ENCODE assay signal across 18 cellular contexts in genomic region chr11:2880646-2881045, GRCh38. TPM values are rescaled to one million over a fixed set of nuclear protein-coding genes. Genes with fewer than 3 reads are reported as not detected.
DNase-seq lines count a peak whose midpoint lies in the region; ATAC-seq and TF ChIP-seq lines count a peak whose summit lies in the region.
"Had no signal": no experiment of that assay in that cellular context is flagged by ENCODE, and none has a peak within 500 bp of the region (broad histone marks: within the 10 kb centered on the region; RNA-seq: fewer than 3 reads in every experiment).

No MANE protein-coding gene starts in this region.

- H3K4me1 Mint-ChIP-seq in activated naive CD4-positive, alpha-beta T cell treated with anti-CD3 and anti-CD28 coated beads, Interleukin-2, amount 10 ng/mL, durations not matched to agents 7 days and 5 days = peaks cover 4% of the 10 kb centered on the region

- no peak overlapping the region for H2BK120ac ChIP-seq in neuronal stem cell (ENCODE audit: low read depth, low read length)

- H3K36me3 ChIP-seq in hepatocyte (replicated peaks; ENCODE audit: insufficient read depth, low read depth) = peaks cover 3% of the 10 kb centered on the region
- peaks cover 0 to 7% of the 10 kb centered on the region in 2 donors for H3K36me3 ChIP-seq in neuronal stem cell (replicated peaks in 1 of 2; ENCODE audit: control insufficient read depth in 2 of 2, insufficient read depth in 2 of 2, low read length in 2 of 2)
- H3K36me3 ChIP-seq: HAP-1 had no signal

- H3K36me3 Mint-ChIP-seq in activated naive CD4-positive, alpha-beta T cell treated with anti-CD3 and anti-CD28 coated beads, Interleukin-2, amount 10 ng/mL, durations not matched to agents 7 days and 5 days = no peaks in the 10 kb centered on the region
- H3K36me3 Mint-ChIP-seq: CD8-positive, alpha-beta T cell had no signal

- no peak for TF ChIP-seq CTCF in hepatocyte (IDR thresholded peaks at IDR 0.05; ENCODE audit: poor library complexity)

- peaks cover 25% of the 10 kb centered on the region for H4K20me1 ChIP-seq in hepatocyte (ENCODE audit: insufficient read depth, poor library complexity, severe bottlenecking)

- peak overlapping the region; percentile 68 for H3K23ac ChIP-seq in neuronal stem cell (ENCODE audit: low read depth, low read length, poor library complexity)

- H3K4me3 ChIP-seq in hepatocyte = no peak overlapping the region
- no peak overlapping the region for H3K4me3 ChIP-seq in neuronal stem cell (ENCODE audit: low read length in 2 of 2)
- H3K4me3 ChIP-seq: A549; BLaER1 treated with 17β-estradiol and CSF1 and Interleukin-3, amounts not matched to agents 10 nM and 100 nM; GM12878; HAP-1 had no signal

- no peak overlapping the region for H3K4me3 Mint-ChIP-seq in activated naive CD4-positive, alpha-beta T cell treated with anti-CD3 and anti-CD28 coated beads, Interleukin-2, amount 10 ng/mL, durations not matched to agents 7 days and 5 days
- H3K4me3 Mint-ChIP-seq: CD8-positive, alpha-beta T cell had no signal

- H2BK5ac ChIP-seq in neuronal stem cell (ENCODE audit: low read length) = no peak overlapping the region

- intact Hi-C loops in head of caudate nucleus (cut with DNase I) = loop anchor here (10.0 kb wide), 1 partner anchor 176 kb away; no protein-coding TSS in a partner anchor

- H3K9me3 Mint-ChIP-seq in activated naive CD4-positive, alpha-beta T cell treated with anti-CD3 and anti-CD28 coated beads, Interleukin-2, amount 10 ng/mL, durations not matched to agents 7 days and 5 days = no peaks in the 10 kb centered on the region
- H3K9me3 Mint-ChIP-seq: CD8-positive, alpha-beta T cell had no signal

- H2AFZ ChIP-seq in hepatocyte (no peak overlapping the region), neuronal stem cell (ENCODE audit: low read length) (no peak overlapping the region)

- H3K9me3 ChIP-seq in hepatocyte (ENCODE audit: low read depth) (no peaks in the 10 kb centered on the region), neuronal stem cell (replicated peaks in 1 of 2; ENCODE audit: control insufficient read depth in 2 of 2, insufficient read depth in 1 of 2, low read depth in 1 of 2, low read length in 2 of 2) (peaks cover 0 to 5% of the 10 kb centered on the region in 2 donors)
- H3K9me3 ChIP-seq: A549, HAP-1 had no signal

- no peaks in the 10 kb centered on the region for H3K27me3 ChIP-seq in hepatocyte
- peaks cover 0 to 45% (median 2%) of the 10 kb centered on the region in 3 experiments for H3K27me3 ChIP-seq in neuronal stem cell (ENCODE audit: control insufficient read depth in 3 of 3, insufficient read depth in 3 of 3, low read depth in 1 of 3, low read length in 3 of 3)

- H2BK15ac ChIP-seq in neuronal stem cell (ENCODE audit: low read length) = peak overlapping the region; percentile 87

- H3K4me1 ChIP-seq in hepatocyte (ENCODE audit: insufficient read depth) = peaks cover 15% of the 10 kb centered on the region
- H3K4me1 ChIP-seq in neuronal stem cell (ENCODE audit: control insufficient read depth in 2 of 2, insufficient read depth in 1 of 2, low read depth in 1 of 2, low read length in 2 of 2) = peaks cover 9 to 10% of the 10 kb centered on the region in 2 donors

- no peaks in the 10 kb centered on the region for H3K9me2 ChIP-seq in hepatocyte (replicated peaks; ENCODE audit: insufficient read depth)

- peaks cover 7% of the 10 kb centered on the region for H3K79me1 ChIP-seq in neuronal stem cell (ENCODE audit: low read depth, low read length)

- no peak overlapping the region for H3K4me2 ChIP-seq in hepatocyte
- no peak overlapping the region for H3K4me2 ChIP-seq in neuronal stem cell (ENCODE audit: insufficient read depth, low read length, poor library complexity, severe bottlenecking)
- H3K4me2 ChIP-seq: A549 had no signal

- H4K8ac ChIP-seq in neuronal stem cell (ENCODE audit: low read depth, low read length) = no peak overlapping the region

- H3K14ac ChIP-seq in neuronal stem cell (ENCODE audit: low read length) = no peak overlapping the region

- H3K27ac Mint-ChIP-seq in activated naive CD4-positive, alpha-beta T cell treated with anti-CD3 and anti-CD28 coated beads, Interleukin-2, amount 10 ng/mL, durations not matched to agents 7 days and 5 days = peak overlapping the region; percentile 21
- H3K27ac Mint-ChIP-seq: CD8-positive, alpha-beta T cell had no signal

- no peak for DNase-seq in activated naive CD4-positive, alpha-beta T cell treated with anti-CD3 and anti-CD28 coated beads, Interleukin-2, amount 10 ng/mL, durations not matched to agents 7 days and 5 days
- DNase-seq in activated naive CD4-positive, alpha-beta T cell treated with Interleukin-2 at 50 U/mL for 16 hours = no peak
- DNase-seq in hepatocyte (ENCODE audit: low spot score) (no peak), neuronal stem cell (ENCODE audit: low spot score) (no peak), iPS-NIHi11 (ENCODE audit: low spot score) (no peak), head of caudate nucleus (no peak)
- DNase-seq: Calu3; CD8-positive, alpha-beta T cell; DMS 273 treated with DMSO at 0.1 percent for 48 hours; DMS53; DND-41; EL had no signal

- no peak overlapping the region for H2AK5ac ChIP-seq in neuronal stem cell (ENCODE audit: low read depth, low read length)

- CTCF ChIA-PET in activated naive CD4-positive, alpha-beta T cell treated with anti-CD3 and anti-CD28 coated beads, Interleukin-2, amount 10 ng/mL, durations not matched to agents 7 days and 5 days (lab: Charles Lee) = interaction anchor here (2.6 to 13.7 kb wide), 2 partner anchors 12 to 346 kb away, joined by 7 to 344 read pairs; no protein-coding TSS in a partner anchor

- peak overlapping the region; percentile 45 for H3K18ac ChIP-seq in neuronal stem cell (ENCODE audit: low read length)

- no peak for ATAC-seq in GM21529 (IDR thresholded peaks at IDR 0.05; ENCODE audit: unreplicated experiment)
- ATAC-seq: A549; CD8-positive, alpha-beta T cell; GM12878 had no signal

- 40% methylated on average over 1 of the region's 7 CpGs for WGBS in hepatocyte (ENCODE audit: low lambda C conversion rate, missing lambda C conversion rate)
- WGBS in neuronal stem cell (ENCODE audit: extremely low coverage in 2 of 2, insufficient read length in 2 of 2, insufficient replicate concordance in 1 of 2), 2 donors = no CpG with 5 or more reads among the region's 7 CpGs

- H3K4ac ChIP-seq in neuronal stem cell (ENCODE audit: low read length) = no peak overlapping the region

- H3K27me3 Mint-ChIP-seq in activated naive CD4-positive, alpha-beta T cell treated with anti-CD3 and anti-CD28 coated beads, Interleukin-2, amount 10 ng/mL, durations not matched to agents 7 days and 5 days = peaks cover 51% of the 10 kb centered on the region

- H3K27ac ChIP-seq in hepatocyte = peak overlapping the region; percentile 94
- no peak overlapping the region for H3K27ac ChIP-seq in neuronal stem cell (replicated peaks; ENCODE audit: low read length)
- H3K27ac ChIP-seq: 22Rv1; A549; BLaER1 treated with 17β-estradiol and CSF1 and Interleukin-3, amounts not matched to agents 10 nM and 100 nM had no signal

- H4K91ac ChIP-seq in neuronal stem cell (ENCODE audit: low read depth, low read length, poor library complexity) = no peak overlapping the region

- no peak overlapping the region for H2BK12ac ChIP-seq in neuronal stem cell (ENCODE audit: low read length)

- H3K79me2 ChIP-seq in hepatocyte = peaks cover 28% of the 10 kb centered on the region

- peak overlapping the region; percentile 63 for H3K9ac ChIP-seq in neuronal stem cell (ENCODE audit: low read depth, low read length, poor library complexity)

RNA-seq across cellular contexts. Expression of gene CDKN1C, which starts 4.9 kb away (rescaled TPM):
- 411 and 470 TPM in 2 replicates for total RNA-seq in hepatocyte
- 526 and 563 TPM in 2 replicates for polyA plus RNA-seq in hepatocyte
- 45.4 TPM for polyA plus RNA-seq in neuronal stem cell (2013, experiment 1 of 2)
- polyA plus RNA-seq in neuronal stem cell (2013, experiment 2 of 2) = 48.3 TPM

RNA-seq across cellular contexts. Expression of gene PHLDA2, which starts 48.6 kb away (rescaled TPM):
- total RNA-seq in hepatocyte = 7.1 and 8.5 TPM in 2 replicates
- 62.4 and 67.4 TPM in 2 replicates for polyA plus RNA-seq in hepatocyte
- 6.3 TPM for polyA plus RNA-seq in neuronal stem cell (2013, experiment 1 of 2)
- polyA plus RNA-seq in neuronal stem cell (2013, experiment 2 of 2) = 6.8 TPM
